ENCODE assay signal across 8 cellular contexts in genomic region chr12:116324684-116325664, GRCh38. TPM values are rescaled to one million over a fixed set of nuclear protein-coding genes. Genes with fewer than 3 reads are reported as not detected.
A peak's percentile ranks its signal among the peaks of the same experiment; 100 is the strongest.
DNase-seq lines count a peak whose midpoint lies in the region; ATAC-seq and TF ChIP-seq lines count a peak whose summit lies in the region.

No MANE protein-coding gene starts in this region.

- peak; percentile 23 for DNase-seq in activated T-helper 2 cell treated with anti-CD3 and anti-CD28 coated beads, Interferon-gamma antibody, Interleukin-2, Interleukin-4, amounts not matched to agents 10 μg/mL and 5 μg/mL and 100 μg/mL, durations not matched to agents 14 hours and 24 hours and 36 hours (ENCODE audit: low spot score)
- DNase-seq in hepatocyte (ENCODE audit: low spot score) (no peak), HCEC 1CT (no peak), PC-3 (no peak)
- DNase-seq in activated effector memory CD4-positive, alpha-beta T cell treated with anti-CD3 and anti-CD28 coated beads, Interleukin-2, amount 50 U/mL, for 16 hours: no peak

- H3K9me2 ChIP-seq in hepatocyte (replicated peaks; ENCODE audit: insufficient read depth): no peaks in the 10 kb centered on the region
- H3K9me2 ChIP-seq in PC-3 (replicated peaks; ENCODE audit: low read length): no peaks in the 10 kb centered on the region

- H3K9me3 Mint-ChIP-seq in activated T-helper 2 cell treated with anti-CD3 and anti-CD28 coated beads, Interferon-gamma antibody, Interleukin-2, Interleukin-4, amounts not matched to agents 10 μg/mL and 5 μg/mL and 100 μg/mL, durations not matched to agents 14 hours and 24 hours and 36 hours: no peaks in the 10 kb centered on the region

- POLR2A ChIA-PET in PC-3 (lab: Charles Lee; ENCODE audit: unreplicated experiment): no interaction called here

- H4K20me1 ChIP-seq in BLaER1 treated with 17β-estradiol and CSF1 and Interleukin-3, amounts not matched to agents 10 nM and 100 nM: no peaks in the 10 kb centered on the region
- H4K20me1 ChIP-seq in hepatocyte (ENCODE audit: insufficient read depth, poor library complexity, severe bottlenecking) (no peaks in the 10 kb centered on the region), PC-3 (ENCODE audit: low read length) (no peaks in the 10 kb centered on the region)

- TF ChIP-seq CTCF in hepatocyte (IDR thresholded peaks at IDR 0.05; ENCODE audit: poor library complexity) (no peak), PC-3 (conservative IDR thresholded peaks at IDR 0.05; ENCODE audit: low read depth, low read length) (no peak)

- peak overlapping the region in 2 of 10 experiments; percentile 6 to 28; a peak in 4 of 20 replicates for H3K4me3 ChIP-seq in BLaER1 treated with 17β-estradiol and CSF1 and Interleukin-3, amounts not matched to agents 10 nM and 100 nM
- H3K4me3 ChIP-seq in hepatocyte: no peak overlapping the region
- no peak overlapping the region for H3K4me3 ChIP-seq in PC-3 (ENCODE audit: low read length)

- CTCF ChIA-PET in PC-3 (lab: Charles Lee): no interaction called here

- peak overlapping the region; percentile 51 to 89 (median 81) for H3K27ac ChIP-seq in BLaER1 treated with 17β-estradiol and CSF1 and Interleukin-3, amounts not matched to agents 10 nM and 100 nM
- no peak overlapping the region for H3K27ac ChIP-seq in hepatocyte
- no peak overlapping the region for H3K27ac ChIP-seq in PC-3 (ENCODE audit: low read length)

- peak overlapping the region; percentile 61 to 88 (median 76) for H3K4me2 ChIP-seq in BLaER1 treated with 17β-estradiol and CSF1 and Interleukin-3, amounts not matched to agents 10 nM and 100 nM
- no peak overlapping the region for H3K4me2 ChIP-seq in hepatocyte
- H3K4me2 ChIP-seq in PC-3 (ENCODE audit: low read length): no peak overlapping the region

- no peaks in the 10 kb centered on the region for H3K36me3 Mint-ChIP-seq in activated T-helper 2 cell treated with anti-CD3 and anti-CD28 coated beads, Interferon-gamma antibody, Interleukin-2, Interleukin-4, amounts not matched to agents 10 μg/mL and 5 μg/mL and 100 μg/mL, durations not matched to agents 14 hours and 24 hours and 36 hours (ENCODE audit: low read depth)

- 96% methylated on average over 5 of the region's 5 CpGs for WGBS in hepatocyte (ENCODE audit: low lambda C conversion rate, missing lambda C conversion rate)

- H3K9me3 ChIP-seq in BLaER1 treated with 17β-estradiol and CSF1 and Interleukin-3, amounts not matched to agents 10 nM and 100 nM (replicated peaks in 1 of 11): peaks cover 11 to 26% (median 20%) of the 10 kb centered on the region in 11 experiments; a peak in 20 of 22 replicates
- no peaks in the 10 kb centered on the region for H3K9me3 ChIP-seq in hepatocyte (ENCODE audit: low read depth)
- no peaks in the 10 kb centered on the region for H3K9me3 ChIP-seq in PC-3 (ENCODE audit: low read length)

- intact Hi-C loops in activated T-helper 2 cell treated with anti-CD3 and anti-CD28 coated beads, Interferon-gamma antibody, Interleukin-2, Interleukin-4, amounts not matched to agents 10 μg/mL and 5 μg/mL and 100 μg/mL, durations not matched to agents 14 hours and 24 hours and 36 hours (cut with micrococcal nuclease): loop anchor here (2.0 to 5.0 kb wide), 2 partner anchors 32 to 42 kb away; no protein-coding TSS in a partner anchor
- intact Hi-C loops in PC-3 (cut with micrococcal nuclease): no loop called here

- ATAC-seq in GM19351 (IDR thresholded peaks at IDR 0.05; ENCODE audit: unreplicated experiment) (peak; percentile 95), HG03342 (IDR thresholded peaks at IDR 0.05; ENCODE audit: unreplicated experiment) (peak; percentile 82), PC-3 (no peak)

- peak overlapping the region in 9 of 11 experiments; percentile 39 to 74 (median 61); a peak in 15 of 22 replicates for H3K9ac ChIP-seq in BLaER1 treated with 17β-estradiol and CSF1 and Interleukin-3, amounts not matched to agents 10 nM and 100 nM
- no peak overlapping the region for H3K9ac ChIP-seq in PC-3 (ENCODE audit: low read length)

- H3K79me2 ChIP-seq in hepatocyte (no peaks in the 10 kb centered on the region), PC-3 (ENCODE audit: low read length) (no peaks in the 10 kb centered on the region)

- H3K4me3 Mint-ChIP-seq in activated T-helper 2 cell treated with anti-CD3 and anti-CD28 coated beads, Interferon-gamma antibody, Interleukin-2, Interleukin-4, amounts not matched to agents 10 μg/mL and 5 μg/mL and 100 μg/mL, durations not matched to agents 14 hours and 24 hours and 36 hours (ENCODE audit: low read depth): no peak overlapping the region

- H3F3A ChIP-seq in PC-3 (ENCODE audit: low read length, unreplicated experiment): peaks cover 6% of the 10 kb centered on the region

- no peaks in the 10 kb centered on the region for H3K27me3 ChIP-seq in BLaER1 treated with 17β-estradiol and CSF1 and Interleukin-3, amounts not matched to agents 10 nM and 100 nM
- H3K27me3 ChIP-seq in hepatocyte (no peaks in the 10 kb centered on the region), PC-3 (ENCODE audit: low read length) (no peaks in the 10 kb centered on the region)

- peaks cover 37 to 51% (median 44%) of the 10 kb centered on the region in 10 experiments for H3K4me1 ChIP-seq in BLaER1 treated with 17β-estradiol and CSF1 and Interleukin-3, amounts not matched to agents 10 nM and 100 nM
- H3K4me1 ChIP-seq in hepatocyte (ENCODE audit: insufficient read depth): peaks cover 5% of the 10 kb centered on the region
- peaks cover 17% of the 10 kb centered on the region for H3K4me1 ChIP-seq in PC-3 (ENCODE audit: insufficient read depth, low read length)

- H3K27me3 Mint-ChIP-seq in activated T-helper 2 cell treated with anti-CD3 and anti-CD28 coated beads, Interferon-gamma antibody, Interleukin-2, Interleukin-4, amounts not matched to agents 10 μg/mL and 5 μg/mL and 100 μg/mL, durations not matched to agents 14 hours and 24 hours and 36 hours (ENCODE audit: low read depth): no peaks in the 10 kb centered on the region

- no TSS peak for BruUV-seq in PC-3 (replicated peaks; lab: Mats Ljungman, UMichigan)

- no peak overlapping the region for H2AFZ ChIP-seq in hepatocyte
- H2AFZ ChIP-seq in PC-3 (ENCODE audit: low read length): no peak overlapping the region

- H3K36me3 ChIP-seq in BLaER1 treated with 17β-estradiol and CSF1 and Interleukin-3, amounts not matched to agents 10 nM and 100 nM: no peaks in the 10 kb centered on the region
- H3K36me3 ChIP-seq in hepatocyte (replicated peaks; ENCODE audit: insufficient read depth, low read depth) (no peaks in the 10 kb centered on the region), PC-3 (ENCODE audit: low read depth, low read length) (no peaks in the 10 kb centered on the region)

- H3K27ac Mint-ChIP-seq in activated T-helper 2 cell treated with anti-CD3 and anti-CD28 coated beads, Interferon-gamma antibody, Interleukin-2, Interleukin-4, amounts not matched to agents 10 μg/mL and 5 μg/mL and 100 μg/mL, durations not matched to agents 14 hours and 24 hours and 36 hours: peak overlapping the region; percentile 40

- peaks cover 32% of the 10 kb centered on the region for H3K4me1 Mint-ChIP-seq in activated T-helper 2 cell treated with anti-CD3 and anti-CD28 coated beads, Interferon-gamma antibody, Interleukin-2, Interleukin-4, amounts not matched to agents 10 μg/mL and 5 μg/mL and 100 μg/mL, durations not matched to agents 14 hours and 24 hours and 36 hours (ENCODE audit: low read depth)

RNA-seq across cellular contexts. Expression of gene MED13L, which starts 47.5 kb away (rescaled TPM):
- 49.0 and 52.5 TPM in 2 replicates for total RNA-seq in activated T-helper 2 cell treated with anti-CD3 and anti-CD28 coated beads, Interferon-gamma antibody, Interleukin-2, Interleukin-4, amounts not matched to agents 10 μg/mL and 5 μg/mL and 100 μg/mL, durations not matched to agents 14 hours and 24 hours and 36 hours
- total RNA-seq in hepatocyte: 122 and 135 TPM in 2 replicates
- polyA plus RNA-seq in hepatocyte: 23.7 and 23.9 TPM in 2 replicates
- total RNA-seq in PC-3 (2014; rRNA removed): 61.2 and 71.6 TPM in 2 replicates

Comparison
In these comparisons a context has a peak if more than half of its experiments do, and no peak if none do; other contexts are left out.
1. H3K27ac ChIP-seq: peak in BLaER1 treated with 17β-estradiol and CSF1 and Interleukin-3, amounts not matched to agents 10 nM and 100 nM (11 of 11); none in hepatocyte (single experiment) and PC-3 (single experiment).
2. H3K4me2 ChIP-seq: peak in BLaER1 treated with 17β-estradiol and CSF1 and Interleukin-3, amounts not matched to agents 10 nM and 100 nM (11 of 11); none in hepatocyte (single experiment) and PC-3 (single experiment).